8 cellular contexts compared by ENCODE assay signal in genomic region chr11:13277719-13278619, GRCh38. TPM values are rescaled to one million over a fixed set of nuclear protein-coding genes. Genes with fewer than 3 reads are reported as not detected.
DNase-seq lines count a peak whose midpoint lies in the region; ATAC-seq and TF ChIP-seq lines count a peak whose summit lies in the region.

BMAL1 (plus strand) TSS chr11:13277790; CDS start chr11:13354309, 76,519 bp downstream.

- H3K9me3 ChIP-seq in RWPE2 (ENCODE audit: severe bottlenecking) (no peaks in the 10 kb centered on the region), cardiac muscle cell (ENCODE audit: low read depth) (no peaks in the 10 kb centered on the region), prostate gland (no peaks in the 10 kb centered on the region)

- in situ Hi-C loops in ACHN (cut with HindIII; ENCODE audit: low pct_ligation_motif_present, low pct_unique_long_range_greater_than_20kb, low sequenced_read_pairs): no loop called here

- H3K36me3 Mint-ChIP-seq in activated naive CD4-positive, alpha-beta T cell treated with anti-CD3 and anti-CD28 coated beads, Interleukin-2, amount 10 ng/mL, durations not matched to agents 7 days and 5 days: peaks cover 9% of the 10 kb centered on the region

- H3K27ac Mint-ChIP-seq in activated naive CD4-positive, alpha-beta T cell treated with anti-CD3 and anti-CD28 coated beads, Interleukin-2, amount 10 ng/mL, durations not matched to agents 7 days and 5 days: peak within 1 kb of the TSS; percentile 78

- no peaks in the 10 kb centered on the region for H3K27me3 ChIP-seq in RWPE2 (ENCODE audit: insufficient read depth, poor library complexity, severe bottlenecking)
- peaks cover 80% of the 10 kb centered on the region for H3K27me3 ChIP-seq in cardiac muscle cell
- no peaks in the 10 kb centered on the region for H3K27me3 ChIP-seq in prostate gland (replicated peaks; ENCODE audit: insufficient read depth)

- intact Hi-C loops in prostate gland (cut with DNase I): loop anchor here (5.0 kb wide), 1 partner anchor 64 kb away; no protein-coding TSS in a partner anchor

- H3K27ac ChIP-seq in RWPE2 (ENCODE audit: poor library complexity, severe bottlenecking) (peak within 1 kb of the TSS; percentile 84), cardiac muscle cell (peak within 1 kb of the TSS; percentile 35), prostate gland (peak within 1 kb of the TSS; percentile 83 to 84)

- DNase-seq in NCI-H82 (lab: John Stamatoyannopoulos, UW) (peak; percentile 25), NCI-H82 treated with DMSO at 0.1 percent for 48 hours (lab: John Stamatoyannopoulos, UW; ENCODE audit: unreplicated experiment) (no peak), RWPE2 (ENCODE audit: low spot score) (no peak), cardiac muscle cell (ENCODE audit: low read depth in 1 of 2, low spot score in 1 of 2) (peak in 1 of 2 donors; percentile 11), prostate gland (ENCODE audit: low spot score) (peak; percentile 30), ACHN (no peak)
- peak; percentile 76 for DNase-seq in activated naive CD4-positive, alpha-beta T cell treated with anti-CD3 and anti-CD28 coated beads, Interleukin-2, amount 10 ng/mL, durations not matched to agents 7 days and 5 days

- peak within 1 kb of the TSS; percentile 96 for H3K4me3 ChIP-seq in RWPE2 (ENCODE audit: severe bottlenecking)
- peak within 1 kb of the TSS; percentile 83 for H3K4me3 ChIP-seq in cardiac muscle cell
- peak within 1 kb of the TSS; percentile 90 to 91 for H3K4me3 ChIP-seq in prostate gland

- ATAC-seq in HG02884 (IDR thresholded peaks at IDR 0.05; ENCODE audit: unreplicated experiment): peak; percentile 12
- peak; percentile 5 for ATAC-seq in RWPE2 (ENCODE audit: low read depth)

- peak within 1 kb of the TSS; percentile 94 for H3K4me3 Mint-ChIP-seq in activated naive CD4-positive, alpha-beta T cell treated with anti-CD3 and anti-CD28 coated beads, Interleukin-2, amount 10 ng/mL, durations not matched to agents 7 days and 5 days

- no peaks in the 10 kb centered on the region for H3K36me3 ChIP-seq in RWPE2 (ENCODE audit: low read depth)
- H3K36me3 ChIP-seq in cardiac muscle cell: no peaks in the 10 kb centered on the region
- H3K36me3 ChIP-seq in prostate gland: no peaks in the 10 kb centered on the region

- peaks cover 40% of the 10 kb centered on the region for H3K27me3 Mint-ChIP-seq in activated naive CD4-positive, alpha-beta T cell treated with anti-CD3 and anti-CD28 coated beads, Interleukin-2, amount 10 ng/mL, durations not matched to agents 7 days and 5 days

- H3K4me1 Mint-ChIP-seq in activated naive CD4-positive, alpha-beta T cell treated with anti-CD3 and anti-CD28 coated beads, Interleukin-2, amount 10 ng/mL, durations not matched to agents 7 days and 5 days: peaks cover 45% of the 10 kb centered on the region

- TF ChIP-seq CTCF in RWPE2 (IDR thresholded peaks at IDR 0.05; ENCODE audit: poor library complexity, severe bottlenecking) (no peak), cardiac muscle cell (IDR thresholded peaks at IDR 0.05; ENCODE audit: low read depth, low read length) (no peak), prostate gland (IDR thresholded peaks at IDR 0.05) (no peak)

- CTCF ChIA-PET in activated naive CD4-positive, alpha-beta T cell treated with anti-CD3 and anti-CD28 coated beads, Interleukin-2, amount 10 ng/mL, durations not matched to agents 7 days and 5 days (lab: Charles Lee): interaction anchor here (0.9 to 4.5 kb wide), 4 partner anchors 29 to 105 kb away, joined by 3 to 32 read pairs (median 3); no protein-coding TSS in a partner anchor

- H3K9me3 Mint-ChIP-seq in activated naive CD4-positive, alpha-beta T cell treated with anti-CD3 and anti-CD28 coated beads, Interleukin-2, amount 10 ng/mL, durations not matched to agents 7 days and 5 days: no peaks in the 10 kb centered on the region

- 1% methylated on average over 44 of the region's 101 CpGs for WGBS in prostate gland

- peak; percentile 58 for TF ChIP-seq POLR2A in prostate gland (IDR thresholded peaks at IDR 0.05)

- H3K4me1 ChIP-seq in RWPE2 (ENCODE audit: insufficient read depth, poor library complexity, severe bottlenecking) (peaks cover 13% of the 10 kb centered on the region), cardiac muscle cell (ENCODE audit: low read depth) (peaks cover 5% of the 10 kb centered on the region), prostate gland (replicated peaks) (no peaks in the 10 kb centered on the region)

RNA-seq across cellular contexts. Expression of gene BMAL1, which starts in this region (rescaled TPM):
- total RNA-seq in cardiac muscle cell (3.9 and 8.9 TPM in 2 replicates), prostate gland (10 to 100 TPM; 19.4 to 38.1 TPM)
- polyA plus RNA-seq in cardiac muscle cell: 4.0 and 12.4 TPM in 2 replicates

Comparison
In these comparisons a context has a peak if more than half of its experiments do, and no peak if none do; other contexts are left out.
1. DNase-seq: peak in NCI-H82 (single experiment), activated naive CD4-positive, alpha-beta T cell treated with anti-CD3 and anti-CD28 coated beads, Interleukin-2, amount 10 ng/mL, durations not matched to agents 7 days and 5 days (single experiment) and prostate gland (single experiment); none in NCI-H82 treated with DMSO at 0.1 percent for 48 hours (single experiment), RWPE2 (single experiment) and ACHN (single experiment).
2. Peak in every context shown above with its lines, with median percentiles within 50 percentile points of each other: H3K27ac ChIP-seq and H3K4me3 ChIP-seq.